3 cellular contexts compared by ENCODE assay signal in the genomic region with DNA sequence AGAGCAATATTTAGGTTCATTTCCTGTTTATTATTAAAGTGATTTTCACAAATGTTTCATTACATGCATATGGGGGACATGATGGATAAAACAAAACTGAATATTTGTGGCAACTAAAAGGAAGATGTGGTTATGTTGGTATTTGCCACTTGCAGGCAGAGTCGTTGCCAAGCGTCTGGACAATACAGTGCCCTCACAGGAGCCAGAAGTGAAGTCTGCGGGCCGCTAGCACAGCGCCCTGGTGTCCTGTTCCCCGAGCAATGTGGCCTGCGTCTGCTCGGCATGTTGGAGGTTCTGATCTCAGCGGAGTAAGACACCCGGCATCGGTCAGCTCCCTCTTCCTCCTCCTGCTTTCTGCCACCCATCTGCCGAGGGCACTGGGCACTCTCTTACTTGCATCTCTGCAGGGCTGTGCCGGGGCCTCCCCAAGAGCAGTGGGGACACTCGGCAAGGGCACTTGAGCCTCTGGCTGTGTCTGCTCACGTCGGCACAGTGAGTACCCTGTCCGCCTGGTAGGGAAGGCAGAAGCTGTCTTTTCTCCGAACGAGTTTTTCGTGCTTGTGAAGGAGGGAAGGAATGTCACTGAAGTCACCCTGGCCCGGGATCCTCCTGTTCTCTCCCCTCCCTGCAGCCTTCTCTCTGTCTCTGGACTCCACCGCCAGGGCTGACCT.
TF ChIP-seq lines count a peak whose summit lies in the region.

No MANE protein-coding gene starts in this region.

TF ChIP-seq in SK-N-SH treated with all-trans-retinoic acid at 6 μM for 48 hours, 23 proteins besides CTCF, POLR2A, EP300 and RAD21:
- TF ChIP-seq, protein P1, sequence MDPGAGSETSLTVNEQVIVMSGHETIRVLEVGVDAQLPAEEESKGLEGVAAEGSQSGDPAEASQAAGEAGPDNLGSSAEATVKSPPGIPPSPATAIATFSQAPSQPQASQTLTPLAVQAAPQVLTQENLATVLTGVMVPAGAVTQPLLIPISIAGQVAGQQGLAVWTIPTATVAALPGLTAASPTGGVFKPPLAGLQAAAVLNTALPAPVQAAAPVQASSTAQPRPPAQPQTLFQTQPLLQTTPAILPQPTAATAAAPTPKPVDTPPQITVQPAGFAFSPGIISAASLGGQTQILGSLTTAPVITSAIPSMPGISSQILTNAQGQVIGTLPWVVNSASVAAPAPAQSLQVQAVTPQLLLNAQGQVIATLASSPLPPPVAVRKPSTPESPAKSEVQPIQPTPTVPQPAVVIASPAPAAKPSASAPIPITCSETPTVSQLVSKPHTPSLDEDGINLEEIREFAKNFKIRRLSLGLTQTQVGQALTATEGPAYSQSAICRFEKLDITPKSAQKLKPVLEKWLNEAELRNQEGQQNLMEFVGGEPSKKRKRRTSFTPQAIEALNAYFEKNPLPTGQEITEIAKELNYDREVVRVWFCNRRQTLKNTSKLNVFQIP (CRISPR knock-in tag; IDR thresholded peaks at IDR 0.05; ENCODE audit: borderline replicate concordance, low read depth): no peak

TF ChIP-seq in SK-N-SH, 30 proteins besides CTCF, POLR2A, EP300 and RAD21 (continued from another document):
- TF ChIP-seq, protein P2, sequence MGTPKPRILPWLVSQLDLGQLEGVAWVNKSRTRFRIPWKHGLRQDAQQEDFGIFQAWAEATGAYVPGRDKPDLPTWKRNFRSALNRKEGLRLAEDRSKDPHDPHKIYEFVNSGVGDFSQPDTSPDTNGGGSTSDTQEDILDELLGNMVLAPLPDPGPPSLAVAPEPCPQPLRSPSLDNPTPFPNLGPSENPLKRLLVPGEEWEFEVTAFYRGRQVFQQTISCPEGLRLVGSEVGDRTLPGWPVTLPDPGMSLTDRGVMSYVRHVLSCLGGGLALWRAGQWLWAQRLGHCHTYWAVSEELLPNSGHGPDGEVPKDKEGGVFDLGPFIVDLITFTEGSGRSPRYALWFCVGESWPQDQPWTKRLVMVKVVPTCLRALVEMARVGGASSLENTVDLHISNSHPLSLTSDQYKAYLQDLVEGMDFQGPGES (IDR thresholded peaks at IDR 0.05; ENCODE audit: low read depth, low read length): no peak
- TF ChIP-seq, protein P3, sequence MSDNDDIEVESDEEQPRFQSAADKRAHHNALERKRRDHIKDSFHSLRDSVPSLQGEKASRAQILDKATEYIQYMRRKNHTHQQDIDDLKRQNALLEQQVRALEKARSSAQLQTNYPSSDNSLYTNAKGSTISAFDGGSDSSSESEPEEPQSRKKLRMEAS (IDR thresholded peaks at IDR 0.05; ENCODE audit: low read depth): no peak
- TF ChIP-seq MEF2A (IDR thresholded peaks at IDR 0.05; ENCODE audit: borderline replicate concordance, low read depth) (no peak), RFX5 (IDR thresholded peaks at IDR 0.05; ENCODE audit: low read length) (no peak), NFIC (IDR thresholded peaks at IDR 0.05; ENCODE audit: borderline replicate concordance) (no peak), JUND (IDR thresholded peaks at IDR 0.05) (no peak), RCOR1 (IDR thresholded peaks at IDR 0.05; ENCODE audit: low read length) (no peak), YY1 (IDR thresholded peaks at IDR 0.05; ENCODE audit: low read depth) (no peak), FOSL2 (IDR thresholded peaks at IDR 0.05; ENCODE audit: borderline replicate concordance, low read depth) (no peak)
- TF ChIP-seq, protein P4, sequence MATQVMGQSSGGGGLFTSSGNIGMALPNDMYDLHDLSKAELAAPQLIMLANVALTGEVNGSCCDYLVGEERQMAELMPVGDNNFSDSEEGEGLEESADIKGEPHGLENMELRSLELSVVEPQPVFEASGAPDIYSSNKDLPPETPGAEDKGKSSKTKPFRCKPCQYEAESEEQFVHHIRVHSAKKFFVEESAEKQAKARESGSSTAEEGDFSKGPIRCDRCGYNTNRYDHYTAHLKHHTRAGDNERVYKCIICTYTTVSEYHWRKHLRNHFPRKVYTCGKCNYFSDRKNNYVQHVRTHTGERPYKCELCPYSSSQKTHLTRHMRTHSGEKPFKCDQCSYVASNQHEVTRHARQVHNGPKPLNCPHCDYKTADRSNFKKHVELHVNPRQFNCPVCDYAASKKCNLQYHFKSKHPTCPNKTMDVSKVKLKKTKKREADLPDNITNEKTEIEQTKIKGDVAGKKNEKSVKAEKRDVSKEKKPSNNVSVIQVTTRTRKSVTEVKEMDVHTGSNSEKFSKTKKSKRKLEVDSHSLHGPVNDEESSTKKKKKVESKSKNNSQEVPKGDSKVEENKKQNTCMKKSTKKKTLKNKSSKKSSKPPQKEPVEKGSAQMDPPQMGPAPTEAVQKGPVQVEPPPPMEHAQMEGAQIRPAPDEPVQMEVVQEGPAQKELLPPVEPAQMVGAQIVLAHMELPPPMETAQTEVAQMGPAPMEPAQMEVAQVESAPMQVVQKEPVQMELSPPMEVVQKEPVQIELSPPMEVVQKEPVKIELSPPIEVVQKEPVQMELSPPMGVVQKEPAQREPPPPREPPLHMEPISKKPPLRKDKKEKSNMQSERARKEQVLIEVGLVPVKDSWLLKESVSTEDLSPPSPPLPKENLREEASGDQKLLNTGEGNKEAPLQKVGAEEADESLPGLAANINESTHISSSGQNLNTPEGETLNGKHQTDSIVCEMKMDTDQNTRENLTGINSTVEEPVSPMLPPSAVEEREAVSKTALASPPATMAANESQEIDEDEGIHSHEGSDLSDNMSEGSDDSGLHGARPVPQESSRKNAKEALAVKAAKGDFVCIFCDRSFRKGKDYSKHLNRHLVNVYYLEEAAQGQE (IDR thresholded peaks at IDR 0.05; ENCODE audit: low read depth, low read length): no peak

TF ChIP-seq in WTC11, 78 proteins besides CTCF, POLR2A, EP300 and RAD21 (continued from another document):
- TF ChIP-seq, protein P5, sequence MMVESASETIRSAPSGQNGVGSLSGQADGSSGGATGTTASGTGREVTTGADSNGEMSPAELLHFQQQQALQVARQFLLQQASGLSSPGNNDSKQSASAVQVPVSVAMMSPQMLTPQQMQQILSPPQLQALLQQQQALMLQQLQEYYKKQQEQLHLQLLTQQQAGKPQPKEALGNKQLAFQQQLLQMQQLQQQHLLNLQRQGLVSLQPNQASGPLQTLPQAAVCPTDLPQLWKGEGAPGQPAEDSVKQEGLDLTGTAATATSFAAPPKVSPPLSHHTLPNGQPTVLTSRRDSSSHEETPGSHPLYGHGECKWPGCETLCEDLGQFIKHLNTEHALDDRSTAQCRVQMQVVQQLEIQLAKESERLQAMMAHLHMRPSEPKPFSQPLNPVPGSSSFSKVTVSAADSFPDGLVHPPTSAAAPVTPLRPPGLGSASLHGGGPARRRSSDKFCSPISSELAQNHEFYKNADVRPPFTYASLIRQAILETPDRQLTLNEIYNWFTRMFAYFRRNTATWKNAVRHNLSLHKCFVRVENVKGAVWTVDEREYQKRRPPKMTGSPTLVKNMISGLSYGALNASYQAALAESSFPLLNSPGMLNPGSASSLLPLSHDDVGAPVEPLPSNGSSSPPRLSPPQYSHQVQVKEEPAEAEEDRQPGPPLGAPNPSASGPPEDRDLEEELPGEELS (CRISPR knock-in tag; IDR thresholded peaks at IDR 0.05): no peak
- TF ChIP-seq MXD4 (CRISPR knock-in tag; IDR thresholded peaks at IDR 0.05; ENCODE audit: borderline replicate concordance): no peak
- TF ChIP-seq, protein P6, sequence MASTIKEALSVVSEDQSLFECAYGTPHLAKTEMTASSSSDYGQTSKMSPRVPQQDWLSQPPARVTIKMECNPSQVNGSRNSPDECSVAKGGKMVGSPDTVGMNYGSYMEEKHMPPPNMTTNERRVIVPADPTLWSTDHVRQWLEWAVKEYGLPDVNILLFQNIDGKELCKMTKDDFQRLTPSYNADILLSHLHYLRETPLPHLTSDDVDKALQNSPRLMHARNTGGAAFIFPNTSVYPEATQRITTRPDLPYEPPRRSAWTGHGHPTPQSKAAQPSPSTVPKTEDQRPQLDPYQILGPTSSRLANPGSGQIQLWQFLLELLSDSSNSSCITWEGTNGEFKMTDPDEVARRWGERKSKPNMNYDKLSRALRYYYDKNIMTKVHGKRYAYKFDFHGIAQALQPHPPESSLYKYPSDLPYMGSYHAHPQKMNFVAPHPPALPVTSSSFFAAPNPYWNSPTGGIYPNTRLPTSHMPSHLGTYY (CRISPR knock-in tag; IDR thresholded peaks at IDR 0.05): no peak
- no peak for TF ChIP-seq PRRX2 (CRISPR knock-in tag; IDR thresholded peaks at IDR 0.05)
- TF ChIP-seq, protein P7, sequence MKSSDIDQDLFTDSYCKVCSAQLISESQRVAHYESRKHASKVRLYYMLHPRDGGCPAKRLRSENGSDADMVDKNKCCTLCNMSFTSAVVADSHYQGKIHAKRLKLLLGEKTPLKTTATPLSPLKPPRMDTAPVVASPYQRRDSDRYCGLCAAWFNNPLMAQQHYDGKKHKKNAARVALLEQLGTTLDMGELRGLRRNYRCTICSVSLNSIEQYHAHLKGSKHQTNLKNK (CRISPR knock-in tag; IDR thresholded peaks at IDR 0.05): no peak
- TF ChIP-seq TEAD4 (CRISPR knock-in tag; IDR thresholded peaks at IDR 0.05): no peak
- TF ChIP-seq, protein P8, sequence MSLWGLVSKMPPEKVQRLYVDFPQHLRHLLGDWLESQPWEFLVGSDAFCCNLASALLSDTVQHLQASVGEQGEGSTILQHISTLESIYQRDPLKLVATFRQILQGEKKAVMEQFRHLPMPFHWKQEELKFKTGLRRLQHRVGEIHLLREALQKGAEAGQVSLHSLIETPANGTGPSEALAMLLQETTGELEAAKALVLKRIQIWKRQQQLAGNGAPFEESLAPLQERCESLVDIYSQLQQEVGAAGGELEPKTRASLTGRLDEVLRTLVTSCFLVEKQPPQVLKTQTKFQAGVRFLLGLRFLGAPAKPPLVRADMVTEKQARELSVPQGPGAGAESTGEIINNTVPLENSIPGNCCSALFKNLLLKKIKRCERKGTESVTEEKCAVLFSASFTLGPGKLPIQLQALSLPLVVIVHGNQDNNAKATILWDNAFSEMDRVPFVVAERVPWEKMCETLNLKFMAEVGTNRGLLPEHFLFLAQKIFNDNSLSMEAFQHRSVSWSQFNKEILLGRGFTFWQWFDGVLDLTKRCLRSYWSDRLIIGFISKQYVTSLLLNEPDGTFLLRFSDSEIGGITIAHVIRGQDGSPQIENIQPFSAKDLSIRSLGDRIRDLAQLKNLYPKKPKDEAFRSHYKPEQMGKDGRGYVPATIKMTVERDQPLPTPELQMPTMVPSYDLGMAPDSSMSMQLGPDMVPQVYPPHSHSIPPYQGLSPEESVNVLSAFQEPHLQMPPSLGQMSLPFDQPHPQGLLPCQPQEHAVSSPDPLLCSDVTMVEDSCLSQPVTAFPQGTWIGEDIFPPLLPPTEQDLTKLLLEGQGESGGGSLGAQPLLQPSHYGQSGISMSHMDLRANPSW (CRISPR knock-in tag; conservative IDR thresholded peaks at IDR 0.05; ENCODE audit: low read depth): no peak
- TF ChIP-seq, protein P9, sequence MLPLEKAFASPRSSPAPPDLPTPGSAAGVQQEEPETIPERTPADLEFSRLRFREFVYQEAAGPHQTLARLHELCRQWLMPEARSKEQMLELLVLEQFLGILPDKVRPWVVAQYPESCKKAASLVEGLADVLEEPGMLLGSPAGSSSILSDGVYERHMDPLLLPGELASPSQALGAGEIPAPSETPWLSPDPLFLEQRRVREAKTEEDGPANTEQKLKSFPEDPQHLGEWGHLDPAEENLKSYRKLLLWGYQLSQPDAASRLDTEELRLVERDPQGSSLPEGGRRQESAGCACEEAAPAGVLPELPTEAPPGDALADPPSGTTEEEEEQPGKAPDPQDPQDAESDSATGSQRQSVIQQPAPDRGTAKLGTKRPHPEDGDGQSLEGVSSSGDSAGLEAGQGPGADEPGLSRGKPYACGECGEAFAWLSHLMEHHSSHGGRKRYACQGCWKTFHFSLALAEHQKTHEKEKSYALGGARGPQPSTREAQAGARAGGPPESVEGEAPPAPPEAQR (CRISPR knock-in tag; IDR thresholded peaks at IDR 0.05): no peak
- TF ChIP-seq ZNF219 (CRISPR knock-in tag; IDR thresholded peaks at IDR 0.05; ENCODE audit: borderline replicate concordance): no peak
- no peak for TF ChIP-seq SMAD4 (CRISPR knock-in tag; IDR thresholded peaks at IDR 0.05)
- TF ChIP-seq MYBL2 (CRISPR knock-in tag; IDR thresholded peaks at IDR 0.05): no peak
- no peak for TF ChIP-seq TCF7 (CRISPR knock-in tag; IDR thresholded peaks at IDR 0.05; ENCODE audit: low read depth)
- no peak for TF ChIP-seq EMX1 (CRISPR knock-in tag; IDR thresholded peaks at IDR 0.05)
